In genomic region chr20:41334452-41335421, GRCh38 we compare ENCODE assay signal across 1 cellular context.
TF ChIP-seq lines count a peak whose summit lies in the region.

No MANE protein-coding gene starts in this region.

TF ChIP-seq in GM23338, 12 proteins besides CTCF, POLR2A, EP300 and RAD21 (continued from another document):
- no peak for TF ChIP-seq ETS1 (IDR thresholded peaks at IDR 0.05)
- no peak for TF ChIP-seq EZH2phosphoT487 (IDR thresholded peaks at IDR 0.05; ENCODE audit: unreplicated experiment)
- TF ChIP-seq CREB1 (CRISPR knock-in tag; IDR thresholded peaks at IDR 0.05; ENCODE audit: low read depth), result no peak
- no peak for TF ChIP-seq ZNF462 (CRISPR knock-in tag; IDR thresholded peaks at IDR 0.05)
- TF ChIP-seq EZH2 (IDR thresholded peaks at IDR 0.05; ENCODE audit: low read depth, unreplicated experiment), result no peak
